ENCODE assay signal across 1 cellular context in genomic region chr3:142279965-142280590, GRCh38.
TF ChIP-seq lines count a peak whose summit lies in the region.

No MANE protein-coding gene starts in this region.

TF ChIP-seq in HepG2, 621 proteins besides CTCF, POLR2A, EP300 and RAD21 (continued from another document and continues in another):
- TF ChIP-seq, protein P1, sequence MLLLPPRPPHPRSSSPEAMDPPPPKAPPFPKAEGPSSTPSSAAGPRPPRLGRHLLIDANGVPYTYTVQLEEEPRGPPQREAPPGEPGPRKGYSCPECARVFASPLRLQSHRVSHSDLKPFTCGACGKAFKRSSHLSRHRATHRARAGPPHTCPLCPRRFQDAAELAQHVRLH (CRISPR knock-in tag; IDR thresholded peaks at IDR 0.05; ENCODE audit: borderline replicate concordance, low read depth), result peak; percentile 30; the same call in 1 of the 2 replicates
- TF ChIP-seq MTF2 (CRISPR knock-in tag; IDR thresholded peaks at IDR 0.05; ENCODE audit: borderline replicate concordance) (no peak), RARA (CRISPR knock-in tag; IDR thresholded peaks at IDR 0.05) (peak; percentile 38; the same call in 1 of the 2 replicates), ZNF564 (CRISPR knock-in tag; IDR thresholded peaks at IDR 0.05) (no peak), TSC22D2 (CRISPR knock-in tag; IDR thresholded peaks at IDR 0.05; ENCODE audit: borderline replicate concordance) (peak; percentile 62; the same call in 1 of the 2 replicates), ZFP91 (CRISPR knock-in tag; IDR thresholded peaks at IDR 0.05; ENCODE audit: borderline replicate concordance) (no peak), SMC3 (IDR thresholded peaks at IDR 0.05; ENCODE audit: low read length) (peak; percentile 85), CBX5 (CRISPR knock-in tag; IDR thresholded peaks at IDR 0.05; ENCODE audit: borderline replicate concordance) (peak; percentile 70; the same call in 1 of the 2 replicates), DMTF1 (CRISPR knock-in tag; IDR thresholded peaks at IDR 0.05) (no peak), TEAD3 (CRISPR knock-in tag; optimal IDR thresholded peaks at IDR 0.05; ENCODE audit: borderline replicate concordance) (peak; percentile 63), THAP11 (CRISPR knock-in tag; IDR thresholded peaks at IDR 0.05) (peak; percentile 46; the same call in 1 of the 2 replicates), ETV5 (CRISPR knock-in tag; IDR thresholded peaks at IDR 0.05; ENCODE audit: borderline replicate concordance) (0 out of 2 replicates have a peak, but pooled peaks have one; percentile 14), ZBTB20 (CRISPR knock-in tag; IDR thresholded peaks at IDR 0.05; ENCODE audit: borderline replicate concordance, low read depth) (peak; percentile 62; the same call in 1 of the 2 replicates), ZMYM4 (CRISPR knock-in tag; IDR thresholded peaks at IDR 0.05) (peak; percentile 59; the same call in 1 of the 2 replicates), TEAD2 (CRISPR knock-in tag; IDR thresholded peaks at IDR 0.05) (no peak), HMG20A (CRISPR knock-in tag; IDR thresholded peaks at IDR 0.05; ENCODE audit: borderline replicate concordance) (0 out of 2 replicates have a peak, but pooled peaks have one; percentile 52), SNAI1 (CRISPR knock-in tag; IDR thresholded peaks at IDR 0.05; ENCODE audit: borderline replicate concordance) (no peak), NCOA5 (CRISPR knock-in tag; IDR thresholded peaks at IDR 0.05) (no peak), CEBPG (CRISPR knock-in tag; IDR thresholded peaks at IDR 0.05) (peak; percentile 17; the same call in 1 of the 2 replicates), IKZF1 (IDR thresholded peaks at IDR 0.05) (no peak), DMAP1 (CRISPR knock-in tag; IDR thresholded peaks at IDR 0.05) (peak; percentile 85), FOXO1 (CRISPR knock-in tag; IDR thresholded peaks at IDR 0.05) (peak; percentile 22; the same call in 1 of the 2 replicates), ERF (CRISPR knock-in tag; IDR thresholded peaks at IDR 0.05) (peak; percentile 77; the same call in 1 of the 2 replicates), TIGD3 (CRISPR knock-in tag; IDR thresholded peaks at IDR 0.05; ENCODE audit: borderline replicate concordance) (no peak), ZSCAN22 (CRISPR knock-in tag; IDR thresholded peaks at IDR 0.05) (no peak), ZNF3 (CRISPR knock-in tag; IDR thresholded peaks at IDR 0.05) (0 out of 2 replicates have a peak, but pooled peaks have one; percentile 40), DNMT1 (CRISPR knock-in tag; IDR thresholded peaks at IDR 0.05) (no peak), ZNF644 (CRISPR knock-in tag; IDR thresholded peaks at IDR 0.05; ENCODE audit: low read depth) (peak; percentile 32; the same call in 1 of the 2 replicates), HMG20B (CRISPR knock-in tag; conservative IDR thresholded peaks at IDR 0.05) (0 out of 2 replicates have a peak, but pooled peaks have one; percentile 28), THAP8 (CRISPR knock-in tag; IDR thresholded peaks at IDR 0.05; ENCODE audit: borderline replicate concordance) (no peak), MAZ (IDR thresholded peaks at IDR 0.05; ENCODE audit: borderline replicate concordance, low read depth, low read length) (no peak), MAZ (CRISPR knock-in tag; IDR thresholded peaks at IDR 0.05; ENCODE audit: low read depth) (no peak), MYC (CRISPR knock-in tag; IDR thresholded peaks at IDR 0.05; ENCODE audit: borderline replicate concordance) (peak; percentile 97), ZNF577 (CRISPR knock-in tag; IDR thresholded peaks at IDR 0.05; ENCODE audit: borderline replicate concordance, low read depth) (no peak), TMF1 (CRISPR knock-in tag; IDR thresholded peaks at IDR 0.05; ENCODE audit: low read depth) (no peak), NR2F6 (IDR thresholded peaks at IDR 0.05) (peak; percentile 73), NR2F6 (CRISPR knock-in tag; IDR thresholded peaks at IDR 0.05) (peak; percentile 81), KMT2B (CRISPR knock-in tag; IDR thresholded peaks at IDR 0.05) (0 out of 2 replicates have a peak, but pooled peaks have one; percentile 42), ESRRA (CRISPR knock-in tag; IDR thresholded peaks at IDR 0.05; ENCODE audit: low read depth) (peak; percentile 97), SIX1 (CRISPR knock-in tag; IDR thresholded peaks at IDR 0.05; ENCODE audit: borderline replicate concordance) (no peak), LCORL (IDR thresholded peaks at IDR 0.05) (no peak), LCORL (CRISPR knock-in tag; IDR thresholded peaks at IDR 0.05) (0 out of 2 replicates have a peak, but pooled peaks have one; percentile 31), KAT8 (CRISPR knock-in tag; IDR thresholded peaks at IDR 0.05) (0 out of 2 replicates have a peak, but pooled peaks have one; percentile 53), SAP130 (CRISPR knock-in tag; IDR thresholded peaks at IDR 0.05; ENCODE audit: low read depth) (peak; percentile 59)
- TF ChIP-seq, protein P2, sequence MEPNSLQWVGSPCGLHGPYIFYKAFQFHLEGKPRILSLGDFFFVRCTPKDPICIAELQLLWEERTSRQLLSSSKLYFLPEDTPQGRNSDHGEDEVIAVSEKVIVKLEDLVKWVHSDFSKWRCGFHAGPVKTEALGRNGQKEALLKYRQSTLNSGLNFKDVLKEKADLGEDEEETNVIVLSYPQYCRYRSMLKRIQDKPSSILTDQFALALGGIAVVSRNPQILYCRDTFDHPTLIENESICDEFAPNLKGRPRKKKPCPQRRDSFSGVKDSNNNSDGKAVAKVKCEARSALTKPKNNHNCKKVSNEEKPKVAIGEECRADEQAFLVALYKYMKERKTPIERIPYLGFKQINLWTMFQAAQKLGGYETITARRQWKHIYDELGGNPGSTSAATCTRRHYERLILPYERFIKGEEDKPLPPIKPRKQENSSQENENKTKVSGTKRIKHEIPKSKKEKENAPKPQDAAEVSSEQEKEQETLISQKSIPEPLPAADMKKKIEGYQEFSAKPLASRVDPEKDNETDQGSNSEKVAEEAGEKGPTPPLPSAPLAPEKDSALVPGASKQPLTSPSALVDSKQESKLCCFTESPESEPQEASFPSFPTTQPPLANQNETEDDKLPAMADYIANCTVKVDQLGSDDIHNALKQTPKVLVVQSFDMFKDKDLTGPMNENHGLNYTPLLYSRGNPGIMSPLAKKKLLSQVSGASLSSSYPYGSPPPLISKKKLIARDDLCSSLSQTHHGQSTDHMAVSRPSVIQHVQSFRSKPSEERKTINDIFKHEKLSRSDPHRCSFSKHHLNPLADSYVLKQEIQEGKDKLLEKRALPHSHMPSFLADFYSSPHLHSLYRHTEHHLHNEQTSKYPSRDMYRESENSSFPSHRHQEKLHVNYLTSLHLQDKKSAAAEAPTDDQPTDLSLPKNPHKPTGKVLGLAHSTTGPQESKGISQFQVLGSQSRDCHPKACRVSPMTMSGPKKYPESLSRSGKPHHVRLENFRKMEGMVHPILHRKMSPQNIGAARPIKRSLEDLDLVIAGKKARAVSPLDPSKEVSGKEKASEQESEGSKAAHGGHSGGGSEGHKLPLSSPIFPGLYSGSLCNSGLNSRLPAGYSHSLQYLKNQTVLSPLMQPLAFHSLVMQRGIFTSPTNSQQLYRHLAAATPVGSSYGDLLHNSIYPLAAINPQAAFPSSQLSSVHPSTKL (CRISPR knock-in tag; IDR thresholded peaks at IDR 0.05), result peak; percentile 62
- TF ChIP-seq, protein P3, sequence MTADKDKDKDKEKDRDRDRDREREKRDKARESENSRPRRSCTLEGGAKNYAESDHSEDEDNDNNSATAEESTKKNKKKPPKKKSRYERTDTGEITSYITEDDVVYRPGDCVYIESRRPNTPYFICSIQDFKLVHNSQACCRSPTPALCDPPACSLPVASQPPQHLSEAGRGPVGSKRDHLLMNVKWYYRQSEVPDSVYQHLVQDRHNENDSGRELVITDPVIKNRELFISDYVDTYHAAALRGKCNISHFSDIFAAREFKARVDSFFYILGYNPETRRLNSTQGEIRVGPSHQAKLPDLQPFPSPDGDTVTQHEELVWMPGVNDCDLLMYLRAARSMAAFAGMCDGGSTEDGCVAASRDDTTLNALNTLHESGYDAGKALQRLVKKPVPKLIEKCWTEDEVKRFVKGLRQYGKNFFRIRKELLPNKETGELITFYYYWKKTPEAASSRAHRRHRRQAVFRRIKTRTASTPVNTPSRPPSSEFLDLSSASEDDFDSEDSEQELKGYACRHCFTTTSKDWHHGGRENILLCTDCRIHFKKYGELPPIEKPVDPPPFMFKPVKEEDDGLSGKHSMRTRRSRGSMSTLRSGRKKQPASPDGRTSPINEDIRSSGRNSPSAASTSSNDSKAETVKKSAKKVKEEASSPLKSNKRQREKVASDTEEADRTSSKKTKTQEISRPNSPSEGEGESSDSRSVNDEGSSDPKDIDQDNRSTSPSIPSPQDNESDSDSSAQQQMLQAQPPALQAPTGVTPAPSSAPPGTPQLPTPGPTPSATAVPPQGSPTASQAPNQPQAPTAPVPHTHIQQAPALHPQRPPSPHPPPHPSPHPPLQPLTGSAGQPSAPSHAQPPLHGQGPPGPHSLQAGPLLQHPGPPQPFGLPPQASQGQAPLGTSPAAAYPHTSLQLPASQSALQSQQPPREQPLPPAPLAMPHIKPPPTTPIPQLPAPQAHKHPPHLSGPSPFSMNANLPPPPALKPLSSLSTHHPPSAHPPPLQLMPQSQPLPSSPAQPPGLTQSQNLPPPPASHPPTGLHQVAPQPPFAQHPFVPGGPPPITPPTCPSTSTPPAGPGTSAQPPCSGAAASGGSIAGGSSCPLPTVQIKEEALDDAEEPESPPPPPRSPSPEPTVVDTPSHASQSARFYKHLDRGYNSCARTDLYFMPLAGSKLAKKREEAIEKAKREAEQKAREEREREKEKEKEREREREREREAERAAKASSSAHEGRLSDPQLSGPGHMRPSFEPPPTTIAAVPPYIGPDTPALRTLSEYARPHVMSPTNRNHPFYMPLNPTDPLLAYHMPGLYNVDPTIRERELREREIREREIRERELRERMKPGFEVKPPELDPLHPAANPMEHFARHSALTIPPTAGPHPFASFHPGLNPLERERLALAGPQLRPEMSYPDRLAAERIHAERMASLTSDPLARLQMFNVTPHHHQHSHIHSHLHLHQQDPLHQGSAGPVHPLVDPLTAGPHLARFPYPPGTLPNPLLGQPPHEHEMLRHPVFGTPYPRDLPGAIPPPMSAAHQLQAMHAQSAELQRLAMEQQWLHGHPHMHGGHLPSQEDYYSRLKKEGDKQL (CRISPR knock-in tag; IDR thresholded peaks at IDR 0.05; ENCODE audit: low read depth), result no peak
- TF ChIP-seq, protein P4, sequence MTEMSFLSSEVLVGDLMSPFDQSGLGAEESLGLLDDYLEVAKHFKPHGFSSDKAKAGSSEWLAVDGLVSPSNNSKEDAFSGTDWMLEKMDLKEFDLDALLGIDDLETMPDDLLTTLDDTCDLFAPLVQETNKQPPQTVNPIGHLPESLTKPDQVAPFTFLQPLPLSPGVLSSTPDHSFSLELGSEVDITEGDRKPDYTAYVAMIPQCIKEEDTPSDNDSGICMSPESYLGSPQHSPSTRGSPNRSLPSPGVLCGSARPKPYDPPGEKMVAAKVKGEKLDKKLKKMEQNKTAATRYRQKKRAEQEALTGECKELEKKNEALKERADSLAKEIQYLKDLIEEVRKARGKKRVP (CRISPR knock-in tag; IDR thresholded peaks at IDR 0.05), result 0 out of 4 replicates have a peak, but pooled peaks of 1 of the 2 experiments have one; percentile 21
- TF ChIP-seq, protein P5, sequence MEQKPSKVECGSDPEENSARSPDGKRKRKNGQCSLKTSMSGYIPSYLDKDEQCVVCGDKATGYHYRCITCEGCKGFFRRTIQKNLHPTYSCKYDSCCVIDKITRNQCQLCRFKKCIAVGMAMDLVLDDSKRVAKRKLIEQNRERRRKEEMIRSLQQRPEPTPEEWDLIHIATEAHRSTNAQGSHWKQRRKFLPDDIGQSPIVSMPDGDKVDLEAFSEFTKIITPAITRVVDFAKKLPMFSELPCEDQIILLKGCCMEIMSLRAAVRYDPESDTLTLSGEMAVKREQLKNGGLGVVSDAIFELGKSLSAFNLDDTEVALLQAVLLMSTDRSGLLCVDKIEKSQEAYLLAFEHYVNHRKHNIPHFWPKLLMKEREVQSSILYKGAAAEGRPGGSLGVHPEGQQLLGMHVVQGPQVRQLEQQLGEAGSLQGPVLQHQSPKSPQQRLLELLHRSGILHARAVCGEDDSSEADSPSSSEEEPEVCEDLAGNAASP (CRISPR knock-in tag; IDR thresholded peaks at IDR 0.05; ENCODE audit: borderline replicate concordance), result peak; percentile 70
